10 cellular contexts compared by ENCODE assay signal in the genomic region with DNA sequence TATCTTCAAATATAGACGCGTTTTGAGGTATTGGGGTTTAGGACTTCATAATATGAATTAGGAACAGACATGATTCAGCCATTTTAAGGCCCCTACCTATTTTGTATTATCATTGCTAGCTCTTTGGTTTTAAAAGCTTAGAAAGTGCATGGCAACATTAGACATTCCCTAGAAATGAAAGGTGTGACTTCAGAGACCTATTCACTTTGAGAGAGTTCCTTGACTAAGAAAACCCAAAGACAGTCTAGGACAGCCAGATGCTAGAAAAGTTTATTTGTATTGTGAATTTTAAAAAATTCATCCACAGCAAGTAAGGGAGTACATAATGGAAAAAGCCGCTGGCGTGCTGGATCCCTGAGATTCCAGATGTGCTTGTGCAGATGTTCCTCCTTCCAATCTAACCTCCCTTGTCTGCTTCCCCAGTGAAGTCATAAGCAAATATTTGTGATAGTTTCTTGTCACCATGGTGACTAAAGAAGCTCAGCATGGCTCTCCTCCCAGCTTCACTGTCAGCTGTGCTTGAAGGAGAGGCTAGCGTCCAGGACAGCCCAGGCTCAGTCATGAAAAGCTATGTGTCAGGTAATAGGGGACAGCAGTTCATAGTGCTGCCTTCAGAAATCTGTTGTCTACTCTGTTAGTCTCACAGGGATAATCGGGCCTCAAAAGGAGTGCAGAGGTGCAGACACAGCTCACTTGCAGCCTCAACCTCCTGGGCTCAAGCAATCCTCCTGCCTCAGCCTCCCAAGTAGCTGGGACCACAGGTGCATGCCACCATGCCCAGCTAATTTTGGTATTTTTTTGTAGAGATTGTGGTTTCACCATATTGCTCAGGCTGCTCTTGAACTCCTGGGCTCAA. TPM values are rescaled to one million over a fixed set of nuclear protein-coding genes. Genes with fewer than 3 reads are reported as not detected.
DNase-seq lines count a peak whose midpoint lies in the region; ATAC-seq and TF ChIP-seq lines count a peak whose summit lies in the region.
"Had no signal": no experiment of that assay in that cellular context is flagged by ENCODE, and none has a peak within 500 bp of the region (broad histone marks: within the 10 kb centered on the region; RNA-seq: fewer than 3 reads in every experiment).

No MANE protein-coding gene starts in this region.

- H3K4me3 Mint-ChIP-seq in CD8-positive, alpha-beta T cell: no peak overlapping the region
- no peak overlapping the region for H3K4me3 Mint-ChIP-seq in naive thymus-derived CD4-positive, alpha-beta T cell
- H3K4me3 Mint-ChIP-seq: activated naive CD8-positive, alpha-beta T cell treated with anti-CD3 and anti-CD28 coated beads, Interleukin-2, amount 10 ng/mL, durations not matched to agents 7 days and 5 days had no signal

- H3K36me3 Mint-ChIP-seq in CD8-positive, alpha-beta T cell: peaks cover 30% of the 10 kb centered on the region
- peaks cover 0 to 28% (median 14%) of the 10 kb centered on the region in 5 donors for H3K36me3 Mint-ChIP-seq in naive thymus-derived CD4-positive, alpha-beta T cell

- no peaks in the 10 kb centered on the region for H3K9me3 Mint-ChIP-seq in CD8-positive, alpha-beta T cell
- H3K9me3 Mint-ChIP-seq in naive thymus-derived CD4-positive, alpha-beta T cell: peaks cover 0 to 20% (median under 1%) of the 10 kb centered on the region in 11 donors
- H3K9me3 Mint-ChIP-seq: activated naive CD8-positive, alpha-beta T cell treated with anti-CD3 and anti-CD28 coated beads, Interleukin-2, amount 10 ng/mL, durations not matched to agents 7 days and 5 days had no signal

- CTCF ChIA-PET in CD8-positive, alpha-beta T cell (lab: Charles Lee): interaction anchor here (1.1 kb wide), 1 partner anchor 32 kb away, joined by 3 read pairs; no protein-coding TSS in a partner anchor
- CTCF ChIA-PET in naive thymus-derived CD4-positive, alpha-beta T cell (lab: Charles Lee): no interaction called here

- no peak for ATAC-seq in CD8-positive, alpha-beta T cell
- peak; percentile 16 for ATAC-seq in naive thymus-derived CD4-positive, alpha-beta T cell
- no peak for ATAC-seq in GM19467 (IDR thresholded peaks at IDR 0.05; ENCODE audit: unreplicated experiment)

- no peak overlapping the region for H3K27ac ChIP-seq in CD8-positive, alpha-beta T cell (ENCODE audit: low read depth, low read length)
- H3K27ac ChIP-seq in naive thymus-derived CD4-positive, alpha-beta T cell (ENCODE audit: low read depth, low read length): no peak overlapping the region

- H3K27me3 ChIP-seq in CD8-positive, alpha-beta T cell (ENCODE audit: insufficient read depth, low read length): no peaks in the 10 kb centered on the region
- no peaks in the 10 kb centered on the region for H3K27me3 ChIP-seq in naive thymus-derived CD4-positive, alpha-beta T cell (ENCODE audit: control insufficient read depth in 2 of 2, insufficient read depth in 2 of 2, low read length in 2 of 2)

- peaks cover 61% of the 10 kb centered on the region for H3K4me1 Mint-ChIP-seq in CD8-positive, alpha-beta T cell (ENCODE audit: low read depth)
- peaks cover 37 to 76% (median 67%) of the 10 kb centered on the region in 7 donors for H3K4me1 Mint-ChIP-seq in naive thymus-derived CD4-positive, alpha-beta T cell

- TF ChIP-seq CTCF in CD8-positive, alpha-beta T cell (IDR thresholded peaks at IDR 0.05): no peak
- TF ChIP-seq CTCF in epithelial cell of esophagus (IDR thresholded peaks at IDR 0.05; ENCODE audit: insufficient read depth, low read depth, low read length, missing control alignments) (no peak), GM13976 (IDR thresholded peaks at IDR 0.05; ENCODE audit: borderline replicate concordance, control extremely low read depth, extremely low read depth, insufficient read depth, missing control alignments) (no peak)

- peak overlapping the region; percentile 53 for H3K27ac Mint-ChIP-seq in CD8-positive, alpha-beta T cell
- H3K27ac Mint-ChIP-seq in naive thymus-derived CD4-positive, alpha-beta T cell: peak overlapping the region in 8 of 9 donors; percentile 38 to 87 (median 56)
- H3K27ac Mint-ChIP-seq: activated naive CD8-positive, alpha-beta T cell treated with anti-CD3 and anti-CD28 coated beads, Interleukin-2, amount 10 ng/mL, durations not matched to agents 7 days and 5 days had no signal

- H3K36me3 ChIP-seq in CD8-positive, alpha-beta T cell (ENCODE audit: insufficient read depth, low read length): no peaks in the 10 kb centered on the region
- peaks cover 0 to 7% (median 0%) of the 10 kb centered on the region in 3 experiments for H3K36me3 ChIP-seq in naive thymus-derived CD4-positive, alpha-beta T cell (ENCODE audit: control insufficient read depth in 2 of 3, insufficient read depth in 3 of 3, low read length in 3 of 3)
- H3K36me3 ChIP-seq: HAP-1 had no signal

- no peaks in the 10 kb centered on the region for H3K9me3 ChIP-seq in CD8-positive, alpha-beta T cell (ENCODE audit: low read length)
- peaks cover 0 to 11% (median 0%) of the 10 kb centered on the region in 3 experiments for H3K9me3 ChIP-seq in naive thymus-derived CD4-positive, alpha-beta T cell (ENCODE audit: control insufficient read depth in 2 of 3, low read length in 3 of 3)

- POLR2A ChIA-PET in CD8-positive, alpha-beta T cell (lab: Charles Lee): interaction anchor here (1.4 to 1.5 kb wide), 2 partner anchors 35 to 53 kb away, joined by 3 read pairs; a partner anchor contains a TSS
- POLR2A ChIA-PET in naive thymus-derived CD4-positive, alpha-beta T cell (lab: Charles Lee): interaction anchor here (0.6 to 0.7 kb wide), 2 partner anchors 29 to 97 kb away, joined by 5 to 6 read pairs; no protein-coding TSS in a partner anchor

- no peaks in the 10 kb centered on the region for H3K27me3 Mint-ChIP-seq in CD8-positive, alpha-beta T cell (ENCODE audit: low read depth)
- no peaks in the 10 kb centered on the region for H3K27me3 Mint-ChIP-seq in naive thymus-derived CD4-positive, alpha-beta T cell
- H3K27me3 Mint-ChIP-seq: activated naive CD8-positive, alpha-beta T cell treated with anti-CD3 and anti-CD28 coated beads, Interleukin-2, amount 10 ng/mL, durations not matched to agents 7 days and 5 days had no signal

- H3K4me3 ChIP-seq in CD8-positive, alpha-beta T cell (ENCODE audit: low read depth, low read length): no peak overlapping the region
- H3K4me3 ChIP-seq in epithelial cell of esophagus (ENCODE audit: low read length): no peak overlapping the region
- H3K4me3 ChIP-seq in naive thymus-derived CD4-positive, alpha-beta T cell (ENCODE audit: low read length): no peak overlapping the region
- H3K4me3 ChIP-seq: HAP-1 had no signal

- no peak for DNase-seq in CD8-positive, alpha-beta T cell
- DNase-seq in NCI-H2029 (lab: John Stamatoyannopoulos, UW) (peak; percentile 85), epithelial cell of esophagus (ENCODE audit: low read depth) (peak; percentile 62), GM13976 (ENCODE audit: low spot score) (no peak), AML-193 (lab: John Stamatoyannopoulos, UW) (no peak)
- DNase-seq in naive thymus-derived CD4-positive, alpha-beta T cell: no peak
- no peak for DNase-seq in NK-92 treated with Interleukin-12 subunit alpha and Interleukin-12 subunit beta, amount 100 ng/mL, for 24 hours (lab: John Stamatoyannopoulos, UW)
- DNase-seq: activated naive CD8-positive, alpha-beta T cell treated with anti-CD3 and anti-CD28 coated beads, Interleukin-2, amount 10 ng/mL, durations not matched to agents 7 days and 5 days had no signal

- in situ Hi-C loops in GM13976 (cut with MboI; ENCODE audit: low sequenced_read_pairs, unreplicated experiment): no loop called here

- intact Hi-C loops in CD8-positive, alpha-beta T cell (cut with DNase I, micrococcal nuclease): no loop called here
- intact Hi-C loops in naive thymus-derived CD4-positive, alpha-beta T cell (cut with micrococcal nuclease): no loop called here

- H3K4me1 ChIP-seq in CD8-positive, alpha-beta T cell (ENCODE audit: insufficient read depth, low read length): peaks cover 10% of the 10 kb centered on the region
- H3K4me1 ChIP-seq in naive thymus-derived CD4-positive, alpha-beta T cell (ENCODE audit: control insufficient read depth in 2 of 2, insufficient read depth in 2 of 2, low read length in 2 of 2): peaks cover 15% of the 10 kb centered on the region in 2 donors
- H3K4me1 ChIP-seq: HAP-1 had no signal

RNA-seq across cellular contexts. Expression of a gene that starts 34.8 kb away (rescaled TPM):
- 10 to 100 TPM; 51.7 to 58.7 TPM for total RNA-seq in CD8-positive, alpha-beta T cell
- 10 to 100 TPM; 47.4 to 63.7 (median 51.6) TPM for total RNA-seq in naive thymus-derived CD4-positive, alpha-beta T cell
- 10 to 100 TPM; 19.5 to 26.8 TPM for polyA plus RNA-seq in naive thymus-derived CD4-positive, alpha-beta T cell

RNA-seq across cellular contexts. Expression of a gene that starts 36.8 kb away (rescaled TPM):
- total RNA-seq in CD8-positive, alpha-beta T cell: 1 to 10 TPM; 7.5 to 8.9 TPM
- total RNA-seq in naive thymus-derived CD4-positive, alpha-beta T cell: 10 to 100 TPM; 16.7 to 83.3 (median 36.3) TPM
- 10 to 100 TPM; 20.4 to 31.4 TPM for polyA plus RNA-seq in naive thymus-derived CD4-positive, alpha-beta T cell

RNA-seq across cellular contexts. Expression of a gene that starts 57.7 kb away (rescaled TPM):
- total RNA-seq in CD8-positive, alpha-beta T cell: 1 to 10 TPM; 3.8 to 5.2 TPM
- total RNA-seq in naive thymus-derived CD4-positive, alpha-beta T cell: 10 to 100 TPM in 1 of 5 experiments, 1 to 10 TPM in 4; 6.2 to 39.0 (median 8.7) TPM
- polyA plus RNA-seq in naive thymus-derived CD4-positive, alpha-beta T cell: 10 to 100 TPM; 11.7 to 16.1 TPM

Comparison
In these comparisons a context has a peak if more than half of its experiments do, and no peak if none do; other contexts are left out.
1. DNase-seq: peak in NCI-H2029 (single experiment) and epithelial cell of esophagus (single experiment); none in CD8-positive, alpha-beta T cell (0 of 7), naive thymus-derived CD4-positive, alpha-beta T cell (0 of 9), GM13976 (single experiment), AML-193 (0 of 2) and NK-92 treated with Interleukin-12 subunit alpha and Interleukin-12 subunit beta, amount 100 ng/mL, for 24 hours (single experiment).